ENCODE assay signal across 13 cellular contexts in genomic region chr3:13200465-13200864, GRCh38.
DNase-seq lines count a peak whose midpoint lies in the region; FAIRE-seq and TF ChIP-seq lines count a peak whose summit lies in the region.
"Had no signal": no experiment of that assay in that cellular context is flagged by ENCODE, and none has a peak within 500 bp of the region (broad histone marks: within the 10 kb centered on the region; RNA-seq: fewer than 3 reads in every experiment).

No MANE protein-coding gene starts in this region.

- POLR2A ChIA-PET in HEK293 (lab: Yijun Ruan, JAX): no interaction called here
- POLR2A ChIA-PET in H1 (lab: Charles Lee; ENCODE audit: partially characterized antibody): no interaction called here

- H2AK5ac ChIP-seq in H1 (ENCODE audit: low read depth, low read length): no peak overlapping the region

- no peak overlapping the region for H2BK5ac ChIP-seq in H1 (ENCODE audit: low read depth, low read length)

- 0 out of 2 replicates have a peak, but pooled peaks cover 2% of the 10 kb centered on the region for H3K79me1 ChIP-seq in H1 (ENCODE audit: low read depth, low read length)

- no peak for TF ChIP-seq CTCF in HEK293 (tag by site-specific recombination; IDR thresholded peaks at IDR 0.05)
- no peak for TF ChIP-seq CTCF in H1 (IDR thresholded peaks at IDR 0.05; ENCODE audit: control extremely low read depth in 1 of 3, insufficient read depth in 1 of 3, low read depth in 1 of 3, low read length in 3 of 3)

- H3K23me2 ChIP-seq in H1 (ENCODE audit: low read depth, low read length): peaks cover 9% of the 10 kb centered on the region; the same call in 1 of the 2 replicates

- H3K23ac ChIP-seq in H1 (ENCODE audit: insufficient read length): no peak overlapping the region

- no peak for TF ChIP-seq RAD21 in H1 (IDR thresholded peaks at IDR 0.05 in 1 of 2, conservative IDR thresholded peaks at IDR 0.05 in 1 of 2; ENCODE audit: low read depth in 2 of 2, low read length in 2 of 2)

- TF ChIP-seq POLR2A in H1 (IDR thresholded peaks at IDR 0.05; ENCODE audit: control extremely low read depth in 1 of 2, low read depth in 2 of 2, low read length in 2 of 2): no peak

- H3K4me3 ChIP-seq in BLaER1 treated with 17β-estradiol and CSF1 and Interleukin-3, amounts not matched to agents 10 nM and 100 nM: no peak overlapping the region
- no peak overlapping the region for H3K4me3 ChIP-seq in HEK293 (ENCODE audit: low read depth, low read length)
- no peak overlapping the region for H3K4me3 ChIP-seq in H1 (ENCODE audit: extremely low read depth in 1 of 4, insufficient read depth in 2 of 4, low read depth in 3 of 4, low read length in 4 of 4)

- no peaks in the 10 kb centered on the region for H3K36me3 ChIP-seq in BLaER1 treated with 17β-estradiol and CSF1 and Interleukin-3, amounts not matched to agents 10 nM and 100 nM
- H3K36me3 ChIP-seq in HEK293 (ENCODE audit: control insufficient read depth in 2 of 2, insufficient read depth in 1 of 2, low read length in 2 of 2): no peaks in the 10 kb centered on the region
- H3K36me3 ChIP-seq in H1 (ENCODE audit: control insufficient read depth in 2 of 4, insufficient read depth in 4 of 4, low read length in 3 of 4): no peaks in the 10 kb centered on the region

- peaks cover 0 to 13% (median 0%) of the 10 kb centered on the region in 11 experiments; a peak in 1 of 22 replicates for H3K27me3 ChIP-seq in BLaER1 treated with 17β-estradiol and CSF1 and Interleukin-3, amounts not matched to agents 10 nM and 100 nM
- H3K27me3 ChIP-seq in H1 (replicated peaks in 1 of 4; ENCODE audit: control insufficient read depth in 3 of 4, extremely low read depth in 1 of 4, insufficient read depth in 3 of 4, low read length in 3 of 4): peaks cover 0 to 4% (median 2%) of the 10 kb centered on the region in 4 experiments; a peak in 4 of 7 replicates

- H3K14ac ChIP-seq in H1 (ENCODE audit: insufficient read length): no peak overlapping the region

- no peak overlapping the region for H4K5ac ChIP-seq in H1 (ENCODE audit: insufficient read length, low read depth, low read length)

- peak overlapping the region in 2 of 11 experiments; percentile 12 to 50; a peak in 1 of 22 replicates for H3K9ac ChIP-seq in BLaER1 treated with 17β-estradiol and CSF1 and Interleukin-3, amounts not matched to agents 10 nM and 100 nM
- H3K9ac ChIP-seq in H1 (replicated peaks in 1 of 4; ENCODE audit: extremely low read depth in 1 of 4, low read depth in 3 of 4, low read length in 3 of 4): no peak overlapping the region

- 63% methylated on average over 8 of the region's 8 CpGs; no CpG with 5 or more reads in 1 of the 2 experiments for WGBS in H1 (ENCODE audit: extremely low coverage in 1 of 2, insufficient coverage in 1 of 2, insufficient read length in 1 of 2, insufficient replicate concordance in 2 of 2, low coverage in 1 of 2, low lambda C conversion rate in 2 of 2, missing lambda C conversion rate in 1 of 2), 2 experiments

- H2BK12ac ChIP-seq in H1 (ENCODE audit: low read depth, low read length): peak overlapping the region; percentile 29; the same call in 1 of the 2 replicates

- CTCF ChIA-PET in HEK293 (lab: Yijun Ruan, JAX) (interaction anchor here (0.7 to 1.5 kb wide), 4 partner anchors 17 to 253 kb away, joined by 3 read pairs; no protein-coding TSS in a partner anchor), H1 (lab: Charles Lee; ENCODE audit: partially characterized antibody) (interaction anchor here (0.7 to 3.2 kb wide), 29 partner anchors 8 to 448 kb away, joined by 3 to 20 read pairs (median 4); no protein-coding TSS in a partner anchor)

- H3K79me2 ChIP-seq in H1 (ENCODE audit: control insufficient read depth in 1 of 2, insufficient read depth in 2 of 2, low read length in 2 of 2): no peaks in the 10 kb centered on the region

- H3K18ac ChIP-seq in H1 (ENCODE audit: extremely low read depth, low read length): no peak overlapping the region

- peaks cover 19 to 90% (median 80%) of the 10 kb centered on the region in 10 experiments for H3K4me1 ChIP-seq in BLaER1 treated with 17β-estradiol and CSF1 and Interleukin-3, amounts not matched to agents 10 nM and 100 nM
- H3K4me1 ChIP-seq in HEK293 (ENCODE audit: control insufficient read depth, insufficient read depth, low read length) (no peaks in the 10 kb centered on the region), H1 (replicated peaks in 1 of 4; ENCODE audit: control insufficient read depth in 3 of 4, insufficient read depth in 4 of 4, low read length in 3 of 4) (peaks cover 0 to 3% (median under 1%) of the 10 kb centered on the region in 4 experiments; a peak in 5 of 7 replicates)

- peak overlapping the region; percentile 13; the same call in 1 of the 2 replicates for H2BK15ac ChIP-seq in H1 (ENCODE audit: low read length)

- peak overlapping the region in 9 of 11 experiments; percentile 30 to 97 (median 92); a peak in 18 of 22 replicates for H3K4me2 ChIP-seq in BLaER1 treated with 17β-estradiol and CSF1 and Interleukin-3, amounts not matched to agents 10 nM and 100 nM
- H3K4me2 ChIP-seq in H1 (ENCODE audit: insufficient read depth in 1 of 2, low read depth in 2 of 2, low read length in 2 of 2): peak overlapping the region in 1 of 2 experiments; percentile 0; a peak in 1 of 4 replicates

- no peak overlapping the region for H4K8ac ChIP-seq in H1 (ENCODE audit: extremely low read depth, insufficient read depth, low read length)

- no peak for FAIRE-seq in H1 (lab: Jason Lieb, UNC)
- FAIRE-seq: A204.1, GM19239, H54 had no signal

- no peak overlapping the region for H2BK20ac ChIP-seq in H1 (ENCODE audit: low read length)

- H3K4ac ChIP-seq in H1 (replicated peaks; ENCODE audit: insufficient read length, low read depth, low read length): no peak overlapping the region

- no peaks in the 10 kb centered on the region for H4K20me1 ChIP-seq in BLaER1 treated with 17β-estradiol and CSF1 and Interleukin-3, amounts not matched to agents 10 nM and 100 nM
- peaks cover 0 to 9% of the 10 kb centered on the region in 2 experiments for H4K20me1 ChIP-seq in H1 (replicated peaks in 1 of 2; ENCODE audit: control insufficient read depth in 1 of 2, insufficient read depth in 2 of 2, low read length in 2 of 2)

- H3K9me3 ChIP-seq in BLaER1 treated with 17β-estradiol and CSF1 and Interleukin-3, amounts not matched to agents 10 nM and 100 nM (replicated peaks in 1 of 11): no peaks in the 10 kb centered on the region
- H3K9me3 ChIP-seq in HEK293 (ENCODE audit: control insufficient read depth, insufficient read depth, low read depth, low read length) (no peaks in the 10 kb centered on the region), H1 (ENCODE audit: insufficient read depth in 2 of 2, low read depth in 1 of 2, low read length in 1 of 2) (no peaks in the 10 kb centered on the region)

- no peak overlapping the region for H4K91ac ChIP-seq in H1 (replicated peaks; ENCODE audit: insufficient read length, low read length)

- no peak overlapping the region for H2BK120ac ChIP-seq in H1 (replicated peaks; ENCODE audit: low read depth, low read length)

- intact Hi-C loops in posterior vena cava (cut with DNase I): no loop called here

- DNase-seq in H1 (ENCODE audit: low read depth in 1 of 2, low spot score in 2 of 2) (no peak), posterior vena cava (ENCODE audit: low spot score) (peak; percentile 32), activated T-cell treated with anti-CD3 and anti-CD28 coated beads for 4 hours (no peak), occipital lobe (lab: John Stamatoyannopoulos, UW) (no peak)
- no peak for DNase-seq in activated CD4-positive, CD25-positive, alpha-beta regulatory T cell treated with anti-CD3 and anti-CD28 coated beads, Interleukin-2, amount 50 U/mL, for 72 hours
- DNase-seq: DMS53, GF-D8 had no signal

- H3K27ac ChIP-seq in BLaER1 treated with 17β-estradiol and CSF1 and Interleukin-3, amounts not matched to agents 10 nM and 100 nM: no peak overlapping the region; a peak in 2 of 22 replicates
- H3K27ac ChIP-seq in HEK293 (ENCODE audit: extremely low read depth, low read depth, low read length): no peak overlapping the region
- no peak overlapping the region for H3K27ac ChIP-seq in H1 (ENCODE audit: low read depth, low read length)
- H3K27ac ChIP-seq: HL-60 had no signal

- no peak overlapping the region for H2AFZ ChIP-seq in H1 (ENCODE audit: low read length)

- H3K56ac ChIP-seq in H1 (replicated peaks; ENCODE audit: insufficient read length, low read depth, low read length): no peak overlapping the region

- no peak for TF ChIP-seq EP300 in H1 (IDR thresholded peaks at IDR 0.05; ENCODE audit: borderline replicate concordance in 1 of 2, low read depth in 2 of 2, low read length in 2 of 2)

TF ChIP-seq in HEK293, 187 proteins besides CTCF, POLR2A, EP300 and RAD21 (continues in another document):
- TF ChIP-seq YY1 (tag by site-specific recombination; IDR thresholded peaks at IDR 0.05) (no peak), ZIC2 (tag by site-specific recombination; IDR thresholded peaks at IDR 0.05) (peak; percentile 76), ZNF202 (tag by site-specific recombination; IDR thresholded peaks at IDR 0.05; ENCODE audit: borderline replicate concordance) (no peak), RBAK (tag by site-specific recombination; IDR thresholded peaks at IDR 0.05) (no peak), ZNF473 (tag by site-specific recombination; IDR thresholded peaks at IDR 0.05) (no peak)

TF ChIP-seq in H1, 55 proteins besides CTCF, POLR2A, EP300 and RAD21 (continues in another document):
- no peak for TF ChIP-seq KDM5A (IDR thresholded peaks at IDR 0.05; ENCODE audit: low read length)
- no peak for TF ChIP-seq POU5F1 (IDR thresholded peaks at IDR 0.05; ENCODE audit: low read depth, low read length)
- no peak for TF ChIP-seq POLR2AphosphoS5 (IDR thresholded peaks at IDR 0.05; ENCODE audit: low read depth, low read length)
- TF ChIP-seq SIN3A (conservative IDR thresholded peaks at IDR 0.05 in 1 of 2, IDR thresholded peaks at IDR 0.05 in 1 of 2; ENCODE audit: low read depth in 1 of 2, low read length in 2 of 2): no peak
- TF ChIP-seq MAX (IDR thresholded peaks at IDR 0.05): no peak
- TF ChIP-seq KDM1A (IDR thresholded peaks at IDR 0.05; ENCODE audit: borderline replicate concordance, low read length): no peak
- TF ChIP-seq GABPA (IDR thresholded peaks at IDR 0.05; ENCODE audit: borderline replicate concordance, insufficient read depth, low read length): no peak
- no peak for TF ChIP-seq SP2 (IDR thresholded peaks at IDR 0.05; ENCODE audit: low read length)
- TF ChIP-seq KDM4A (IDR thresholded peaks at IDR 0.05; ENCODE audit: low read depth, low read length, severe bottlenecking): no peak
- TF ChIP-seq MAFK (IDR thresholded peaks at IDR 0.05; ENCODE audit: low read depth, low read length): no peak
- no peak for TF ChIP-seq NRF1 (IDR thresholded peaks at IDR 0.05; ENCODE audit: low read depth, low read length)
- no peak for TF ChIP-seq RXRA (IDR thresholded peaks at IDR 0.05; ENCODE audit: insufficient read depth, low read depth, low read length)
- TF ChIP-seq SAP30 (IDR thresholded peaks at IDR 0.05; ENCODE audit: insufficient read depth, insufficient replicate concordance, low read length): no peak
- TF ChIP-seq SP4 (IDR thresholded peaks at IDR 0.05; ENCODE audit: low read length): no peak
